ENCODE assay signal across 8 cellular contexts in genomic region chr18:80034068-80034851, GRCh38. TPM values are rescaled to one million over a fixed set of nuclear protein-coding genes. Genes with fewer than 3 reads are reported as not detected.
DNase-seq lines count a peak whose midpoint lies in the region; ATAC-seq and TF ChIP-seq lines count a peak whose summit lies in the region.

A gene with protein sequence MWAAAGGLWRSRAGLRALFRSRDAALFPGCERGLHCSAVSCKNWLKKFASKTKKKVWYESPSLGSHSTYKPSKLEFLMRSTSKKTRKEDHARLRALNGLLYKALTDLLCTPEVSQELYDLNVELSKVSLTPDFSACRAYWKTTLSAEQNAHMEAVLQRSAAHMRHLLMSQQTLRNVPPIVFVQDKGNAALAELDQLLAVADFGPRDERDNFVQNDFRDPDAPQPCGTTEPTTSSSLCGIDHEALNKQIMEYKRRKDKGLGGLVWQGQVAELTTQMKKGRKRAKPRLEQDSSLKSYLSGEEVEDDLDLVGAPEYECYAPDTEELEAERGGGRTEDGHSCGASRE (plus strand): TSS chr18:80034434. CDS start chr18:80034496, 62 bp downstream.

- peak within 1 kb of the TSS; percentile 87 for H3K27ac Mint-ChIP-seq in activated CD4-positive, alpha-beta T cell treated with anti-CD3 and anti-CD28 coated beads, Interleukin-2, amount 10 ng/mL, durations not matched to agents 7 days and 5 days

- peak within 1 kb of the TSS; percentile 75 to 93 (median 89) for H3K27ac ChIP-seq in BLaER1 treated with 17β-estradiol and CSF1 and Interleukin-3, amounts not matched to agents 10 nM and 100 nM
- H3K27ac ChIP-seq in left lung, result peak within 1 kb of the TSS; percentile 65 to 91

- H3K9me3 Mint-ChIP-seq in activated CD4-positive, alpha-beta T cell treated with anti-CD3 and anti-CD28 coated beads, Interleukin-2, amount 10 ng/mL, durations not matched to agents 7 days and 5 days, result no peaks in the 10 kb centered on the region

- intact Hi-C loops in left lung (cut with DNase I), result no loop called here

- H3K36me3 ChIP-seq in BLaER1 treated with 17β-estradiol and CSF1 and Interleukin-3, amounts not matched to agents 10 nM and 100 nM, result peaks cover 20 to 34% (median 27%) of the 10 kb centered on the region in 11 experiments
- H3K36me3 ChIP-seq in left lung, result peaks cover 0 to 19% of the 10 kb centered on the region in 2 donors

- no peaks in the 10 kb centered on the region for H3K27me3 Mint-ChIP-seq in activated CD4-positive, alpha-beta T cell treated with anti-CD3 and anti-CD28 coated beads, Interleukin-2, amount 10 ng/mL, durations not matched to agents 7 days and 5 days

- POLR2A ChIA-PET in activated CD4-positive, alpha-beta T cell treated with anti-CD3 and anti-CD28 coated beads, Interleukin-2, amount 10 ng/mL, durations not matched to agents 7 days and 5 days (lab: Charles Lee), result no interaction called here

- peak within 1 kb of the TSS; percentile 81 to 95 (median 89) for H3K9ac ChIP-seq in BLaER1 treated with 17β-estradiol and CSF1 and Interleukin-3, amounts not matched to agents 10 nM and 100 nM

- peak within 1 kb of the TSS; percentile 70 to 91 (median 83) for H3K4me3 ChIP-seq in BLaER1 treated with 17β-estradiol and CSF1 and Interleukin-3, amounts not matched to agents 10 nM and 100 nM
- H3K4me3 ChIP-seq in left lung, result peak within 1 kb of the TSS; percentile 73 to 77

- TF ChIP-seq CTCF in left lung (IDR thresholded peaks at IDR 0.05), result peak in 1 of 2 donors; percentile 38

- CTCF ChIA-PET in activated CD4-positive, alpha-beta T cell treated with anti-CD3 and anti-CD28 coated beads, Interleukin-2, amount 10 ng/mL, durations not matched to agents 7 days and 5 days (lab: Charles Lee), result interaction anchor here (0.6 to 0.9 kb wide), 3 partner anchors 15 to 433 kb away, joined by 3 to 5 read pairs (median 3); no protein-coding TSS in a partner anchor

- ATAC-seq in GM19328 (IDR thresholded peaks at IDR 0.05; ENCODE audit: unreplicated experiment), result peak; percentile 70
- peak; percentile 71 for ATAC-seq in HG03520 (IDR thresholded peaks at IDR 0.05; ENCODE audit: unreplicated experiment)
- ATAC-seq in left lung, result peak; percentile 94

- peaks cover 0 to 41% (median 31%) of the 10 kb centered on the region in 11 experiments; a peak in 11 of 22 replicates for H4K20me1 ChIP-seq in BLaER1 treated with 17β-estradiol and CSF1 and Interleukin-3, amounts not matched to agents 10 nM and 100 nM

- H3K4me2 ChIP-seq in BLaER1 treated with 17β-estradiol and CSF1 and Interleukin-3, amounts not matched to agents 10 nM and 100 nM, result peak within 1 kb of the TSS; percentile 81 to 97 (median 93)

- peak within 1 kb of the TSS; percentile 94 for H3K4me3 Mint-ChIP-seq in activated CD4-positive, alpha-beta T cell treated with anti-CD3 and anti-CD28 coated beads, Interleukin-2, amount 10 ng/mL, durations not matched to agents 7 days and 5 days

- H3K9me3 ChIP-seq in BLaER1 treated with 17β-estradiol and CSF1 and Interleukin-3, amounts not matched to agents 10 nM and 100 nM (replicated peaks in 1 of 11), result peaks cover 0 to 21% (median 11%) of the 10 kb centered on the region in 11 experiments; a peak in 16 of 22 replicates
- H3K9me3 ChIP-seq in left lung, result peaks cover 0 to 13% of the 10 kb centered on the region in 2 donors

- peaks cover 19 to 29% (median 22%) of the 10 kb centered on the region in 10 experiments for H3K4me1 ChIP-seq in BLaER1 treated with 17β-estradiol and CSF1 and Interleukin-3, amounts not matched to agents 10 nM and 100 nM
- H3K4me1 ChIP-seq in left lung, result peaks cover 0 to 20% of the 10 kb centered on the region in 2 donors

- no peaks in the 10 kb centered on the region for H3K27me3 ChIP-seq in BLaER1 treated with 17β-estradiol and CSF1 and Interleukin-3, amounts not matched to agents 10 nM and 100 nM
- H3K27me3 ChIP-seq in left lung, result no peaks in the 10 kb centered on the region

- peak; percentile 96 for DNase-seq in NCI-H526 treated with DMSO at 0.1 percent for 48 hours (lab: John Stamatoyannopoulos, UW)
- DNase-seq in activated CD4-positive, alpha-beta T cell treated with anti-CD3 and anti-CD28 coated beads, Interleukin-2, amount 10 ng/mL, durations not matched to agents 7 days and 5 days, result peak; percentile 99
- peak; percentile 97 for DNase-seq in dedifferentiated amniotic fluid mesenchymal stem cell (ENCODE audit: extremely low spot score)
- DNase-seq in left lung, result peak; percentile 100
- peak; percentile 99 to 100 for DNase-seq in stimulated activated CD4-positive, alpha-beta T cell treated with anti-CD3 and anti-CD28 coated beads, Interleukin-2, amount 100 ng/mL, for 48 hours

- peaks cover 12% of the 10 kb centered on the region for H3K36me3 Mint-ChIP-seq in activated CD4-positive, alpha-beta T cell treated with anti-CD3 and anti-CD28 coated beads, Interleukin-2, amount 10 ng/mL, durations not matched to agents 7 days and 5 days (ENCODE audit: low read depth)

- peaks cover 31% of the 10 kb centered on the region for H3K4me1 Mint-ChIP-seq in activated CD4-positive, alpha-beta T cell treated with anti-CD3 and anti-CD28 coated beads, Interleukin-2, amount 10 ng/mL, durations not matched to agents 7 days and 5 days

RNA-seq across cellular contexts. Expression of the gene that starts here (rescaled TPM):
- total RNA-seq in activated CD4-positive, alpha-beta T cell treated with anti-CD3 and anti-CD28 coated beads, Interleukin-2, amount 10 ng/mL, durations not matched to agents 7 days and 5 days, result 10 to 100 TPM; 24.2 to 25.0 TPM
- 10 to 100 TPM; 18.7 to 25.1 TPM for total RNA-seq in left lung

Comparison
In these comparisons a context has a peak if more than half of its experiments do, and no peak if none do; other contexts are left out.
1. Peak in every context shown above with its lines: DNase-seq, ATAC-seq, H3K4me3 ChIP-seq and H3K27ac ChIP-seq.